ENCODE assay signal across 10 cellular contexts in genomic region chr6:11318835-11319813, GRCh38.
DNase-seq lines count a peak whose midpoint lies in the region; ATAC-seq, FAIRE-seq and TF ChIP-seq lines count a peak whose summit lies in the region.
"Had no signal": no experiment of that assay in that cellular context is flagged by ENCODE, and none has a peak within 500 bp of the region (broad histone marks: within the 10 kb centered on the region; RNA-seq: fewer than 3 reads in every experiment).

No MANE protein-coding gene starts in this region.

- H3K27ac Mint-ChIP-seq in MCF 10A (ENCODE audit: low read depth, unreplicated experiment) (peak overlapping the region; percentile 4), naive B cell (peak overlapping the region in 4 of 6 donors; percentile 18 to 89 (median 52))

- H3K9me3 Mint-ChIP-seq in MCF 10A (ENCODE audit: unreplicated experiment) (no peaks in the 10 kb centered on the region), naive B cell (no peaks in the 10 kb centered on the region)

- no peak for ATAC-seq in A549
- ATAC-seq in naive B cell (ENCODE audit: low read depth in 2 of 2) = no peak
- no peak for ATAC-seq in GM21423 (IDR thresholded peaks at IDR 0.05; ENCODE audit: unreplicated experiment)

- no peak for TF ChIP-seq RAD21 in A549 (conservative IDR thresholded peaks at IDR 0.05 in 1 of 2, IDR thresholded peaks at IDR 0.05 in 1 of 2)

- H3K4me1 Mint-ChIP-seq in MCF 10A (ENCODE audit: insufficient read depth, unreplicated experiment) = peaks cover 33% of the 10 kb centered on the region
- peaks cover 45 to 67% (median 49%) of the 10 kb centered on the region in 3 donors for H3K4me1 Mint-ChIP-seq in naive B cell

- peak in 1 of 2 experiments; percentile 35 for DNase-seq in A549 (ENCODE audit: low read depth in 1 of 2, low spot score in 1 of 2)
- no peak for DNase-seq in HL-60 (ENCODE audit: low read depth in 1 of 2, low spot score in 1 of 2)
- no peak for DNase-seq in MCF 10A (ENCODE audit: unreplicated experiment)
- no peak for DNase-seq in naive B cell
- DNase-seq in NCI-H128 (lab: John Stamatoyannopoulos, UW; ENCODE audit: unreplicated experiment) = no peak
- DNase-seq in CD1c-positive myeloid dendritic cell (ENCODE audit: extremely low spot score) = no peak
- no peak for DNase-seq in globus pallidus (ENCODE audit: low spot score)

- H3K9me3 ChIP-seq in A549 = no peaks in the 10 kb centered on the region

- CTCF ChIA-PET in A549 (lab: Yijun Ruan, JAX) = interaction anchor here (0.6 to 1.4 kb wide), 5 partner anchors 15 to 178 kb away, joined by 3 to 4 read pairs (median 4); no protein-coding TSS in a partner anchor
- CTCF ChIA-PET in MCF 10A (lab: Yijun Ruan, JAX) = interaction anchor here (0.8 to 1.4 kb wide), 3 partner anchors 176 to 296 kb away, joined by 4 to 9 read pairs (median 4); no protein-coding TSS in a partner anchor

- intact Hi-C loops in MCF 10A (cut with micrococcal nuclease) = loop anchor here (1.0 to 2.0 kb wide), 4 partner anchors 86 to 177 kb away; partner anchors contain the start of gene NEDD9

- 63% methylated on average over 9 of the region's 9 CpGs for WGBS in A549 (ENCODE audit: missing lambda C conversion rate)

- FAIRE-seq in A549 (lab: Jason Lieb, UNC) = no peak
- FAIRE-seq: D721Med, endometrium had no signal

- H3K4me3 Mint-ChIP-seq in MCF 10A (ENCODE audit: unreplicated experiment) (no peak overlapping the region), naive B cell (no peak overlapping the region)

- H3K4me3 ChIP-seq in A549 (no peak overlapping the region), HL-60 (replicated peaks; ENCODE audit: insufficient read depth, low read length) (no peak overlapping the region)

- TF ChIP-seq CTCF in A549 (IDR thresholded peaks at IDR 0.05) (no peak), HL-60 (IDR thresholded peaks at IDR 0.05; ENCODE audit: insufficient read depth, low read length) (no peak), MCF 10A (IDR thresholded peaks at IDR 0.05; ENCODE audit: unreplicated experiment) (no peak)

- H3K36me3 Mint-ChIP-seq in MCF 10A (ENCODE audit: insufficient read depth, unreplicated experiment) (peaks cover 5% of the 10 kb centered on the region), naive B cell (peaks cover 38 to 41% of the 10 kb centered on the region in 2 donors)

- POLR2A ChIA-PET in A549 (lab: Yijun Ruan, JAX) = interaction anchor here (0.9 to 1.6 kb wide), 2 partner anchors 88 to 112 kb away, joined by 7 to 18 read pairs; partner anchors contain the start of gene NEDD9
- POLR2A ChIA-PET in MCF 10A (lab: Yijun Ruan, JAX) = interaction anchor here (0.9 to 1.3 kb wide), 5 partner anchors 9 to 95 kb away, joined by 3 to 9 read pairs (median 3); partner anchors contain the start of gene NEDD9

- TF ChIP-seq POLR2A in A549 (IDR thresholded peaks at IDR 0.05; ENCODE audit: low read length) = no peak

- TSS peak; percentile 85 for BruUV-seq in MCF 10A (replicated peaks; lab: Mats Ljungman, UMichigan)

- TF ChIP-seq EP300 in A549 (IDR thresholded peaks at IDR 0.05) = no peak

- H3K27me3 Mint-ChIP-seq in MCF 10A (ENCODE audit: insufficient read depth, unreplicated experiment) (no peaks in the 10 kb centered on the region), naive B cell (no peaks in the 10 kb centered on the region)

- H3K27me3 ChIP-seq in HL-60 (ENCODE audit: insufficient read depth, poor library complexity, severe bottlenecking) = no peaks in the 10 kb centered on the region

- H3K4me2 ChIP-seq in A549 = peak overlapping the region; percentile 63

- peaks cover 70% of the 10 kb centered on the region for H3K4me1 ChIP-seq in A549

- peak overlapping the region; percentile 96 for H3K27ac ChIP-seq in A549
- H3K27ac ChIP-seq in HL-60 (replicated peaks) = peak overlapping the region; percentile 47

TF ChIP-seq in A549, 52 proteins besides CTCF, POLR2A, EP300 and RAD21:
- peak; percentile 61; the same call in 1 of the 2 replicates for TF ChIP-seq EHF (CRISPR knock-in tag; IDR thresholded peaks at IDR 0.05)
- no peak for TF ChIP-seq TFCP2L1 (CRISPR knock-in tag; IDR thresholded peaks at IDR 0.05)
- TF ChIP-seq HOXA7 (CRISPR knock-in tag; IDR thresholded peaks at IDR 0.05) = peak; percentile 4; the same call in 1 of the 2 replicates
